Comparison of ENCODE assay signal across 34 cellular contexts in the genomic region with DNA sequence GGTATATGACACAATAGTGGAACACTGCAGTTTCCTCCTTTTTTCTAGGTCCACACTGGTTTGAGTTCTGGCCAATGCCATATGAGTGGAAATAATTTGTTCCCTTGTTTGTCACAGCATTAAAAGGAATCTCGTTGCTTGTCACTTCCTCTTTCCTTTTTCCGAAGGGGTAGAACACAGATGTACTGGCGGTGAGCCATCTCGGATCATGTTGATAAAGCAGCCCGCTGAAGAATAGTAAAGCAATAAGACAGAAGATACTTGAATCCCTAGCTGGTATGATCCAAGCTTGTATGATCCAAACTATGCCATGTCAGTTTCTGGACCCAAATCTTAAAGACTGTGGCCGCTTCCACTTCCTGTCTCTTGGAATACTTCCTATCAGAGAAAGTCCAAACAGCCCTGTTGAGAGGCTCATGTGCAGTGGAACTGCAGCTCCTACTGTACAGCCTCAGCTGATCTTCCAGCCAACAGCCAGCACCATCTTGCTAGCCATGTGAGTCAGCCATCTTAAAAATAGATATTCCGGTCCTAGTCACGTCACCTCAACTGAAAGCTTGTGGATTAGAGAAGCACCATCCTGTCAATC. TPM values are rescaled to one million over a fixed set of nuclear protein-coding genes. Genes with fewer than 3 reads are reported as not detected.
DNase-seq lines count a peak whose midpoint lies in the region; FAIRE-seq and TF ChIP-seq lines count a peak whose summit lies in the region.
"Had no signal": no experiment of that assay in that cellular context is flagged by ENCODE, and none has a peak within 500 bp of the region (broad histone marks: within the 10 kb centered on the region; RNA-seq: fewer than 3 reads in every experiment).

No MANE protein-coding gene starts in this region.

- H2BK12ac ChIP-seq in H1 (ENCODE audit: low read depth, low read length): no peak overlapping the region

- H3K4me2 ChIP-seq in GM23248 (ENCODE audit: unreplicated experiment) (no peak overlapping the region), H1 (ENCODE audit: insufficient read depth in 1 of 2, low read depth in 2 of 2, low read length in 2 of 2) (no peak overlapping the region)
- H3K4me2 ChIP-seq: smooth muscle cell had no signal

- no peak for TF ChIP-seq CTCF in A673 (conservative IDR thresholded peaks at IDR 0.05; ENCODE audit: low read depth, low read length)
- TF ChIP-seq CTCF in H1 (IDR thresholded peaks at IDR 0.05; ENCODE audit: control extremely low read depth in 1 of 3, insufficient read depth in 1 of 3, low read depth in 1 of 3, low read length in 3 of 3): no peak
- TF ChIP-seq CTCF in tibial nerve (IDR thresholded peaks at IDR 0.05): no peak

- no peak overlapping the region for H4K5ac ChIP-seq in H1 (ENCODE audit: insufficient read length, low read depth, low read length)

- DNase-seq in A673 (ENCODE audit: low spot score) (peak; percentile 14), GM23248 (peak; percentile 10), SK-N-DZ (ENCODE audit: low spot score) (peak; percentile 46), H1 (ENCODE audit: low read depth in 1 of 2, low spot score in 2 of 2) (no peak), tibial nerve (ENCODE audit: low spot score in 2 of 2) (no peak), HTR-8/SVneo (ENCODE audit: insufficient read length, low spot score) (no peak), DMS 273 treated with DMSO at 0.1 percent for 48 hours (lab: John Stamatoyannopoulos, UW) (no peak), EL (no peak)
- DNase-seq: activated CD4-positive, alpha-beta T cell treated with anti-CD3 and anti-CD28 coated beads for 48 hours; activated CD8-positive, alpha-beta memory T cell treated with anti-CD3 and anti-CD28 coated beads, Interleukin-2, amount 10 ng/mL, durations not matched to agents 7 days and 5 days; foreskin melanocyte; HCEC 1CT; Karpas-422; mammary epithelial cell; NCI-H1092; NCI-H2029 treated with DMSO at 0.1 percent for 48 hours; NCI-H446; NK-92 treated with Interleukin-12 subunit alpha and Interleukin-12 subunit beta, amount 100 ng/mL, for 24 hours; stimulated activated CD4-positive, alpha-beta T cell treated with anti-CD3 and anti-CD28 coated beads, Interleukin-2, amount 100 ng/mL, for 48 hours; stimulated activated naive B cell treated with anti-CD40 and anti-IgM and Interleukin-4, amounts not matched to agents 10 μg/mL and 1 μg/mL and 100 μg/mL, for 72 hours; testis had no signal

- no TSS peak for BruUV-seq in A673 (replicated peaks; lab: Mats Ljungman, UMichigan)

- TF ChIP-seq RAD21 in H1 (IDR thresholded peaks at IDR 0.05 in 1 of 2, conservative IDR thresholded peaks at IDR 0.05 in 1 of 2; ENCODE audit: low read depth in 2 of 2, low read length in 2 of 2): no peak

- H2BK5ac ChIP-seq in H1 (ENCODE audit: low read depth, low read length): no peak overlapping the region

- H3K79me2 ChIP-seq in GM23248 (ENCODE audit: insufficient read depth): no peaks in the 10 kb centered on the region
- H3K79me2 ChIP-seq in H1 (ENCODE audit: control insufficient read depth in 1 of 2, insufficient read depth in 2 of 2, low read length in 2 of 2): no peaks in the 10 kb centered on the region

- H2AK5ac ChIP-seq in H1 (ENCODE audit: low read depth, low read length): no peak overlapping the region

- H3K23ac ChIP-seq in H1 (ENCODE audit: insufficient read length): no peak overlapping the region

- WGBS in GM23248 (ENCODE audit: low coverage in 1 of 2, low lambda C conversion rate in 2 of 2, missing lambda C conversion rate in 2 of 2), 2 experiments: 43 to 44% methylated on average over 8 of the region's 8 CpGs
- WGBS in H1 (ENCODE audit: extremely low coverage in 1 of 2, insufficient coverage in 1 of 2, insufficient read length in 1 of 2, insufficient replicate concordance in 2 of 2, low coverage in 1 of 2, low lambda C conversion rate in 2 of 2, missing lambda C conversion rate in 1 of 2), 2 experiments: 84% methylated on average over 8 of the region's 8 CpGs; no CpG with 5 or more reads in 1 of the 2 experiments
- WGBS in tibial nerve, 2 donors: 79 to 81% methylated on average over 8 of the region's 8 CpGs

- no peak overlapping the region for H3K27ac ChIP-seq in A673 (ENCODE audit: low read depth, low read length, poor library complexity, severe bottlenecking)
- H3K27ac ChIP-seq in GM23248: no peak overlapping the region
- no peak overlapping the region for H3K27ac ChIP-seq in H1 (ENCODE audit: low read depth, low read length)
- H3K27ac ChIP-seq in tibial nerve: no peak overlapping the region
- H3K27ac ChIP-seq: C4-2B, epithelial cell of prostate, neutrophil, testis, vagina had no signal

- H3K23me2 ChIP-seq in H1 (ENCODE audit: low read depth, low read length): no peaks in the 10 kb centered on the region

- no peaks in the 10 kb centered on the region for H3K79me1 ChIP-seq in H1 (ENCODE audit: low read depth, low read length)

- no peak overlapping the region for H4K8ac ChIP-seq in H1 (ENCODE audit: extremely low read depth, insufficient read depth, low read length)

- in situ Hi-C loops in GM23248 (cut with MboI): no loop called here

- H3K9me3 ChIP-seq in A673 (ENCODE audit: low read depth, low read length, poor library complexity, severe bottlenecking) (no peaks in the 10 kb centered on the region), GM23248 (ENCODE audit: low read depth) (no peaks in the 10 kb centered on the region), H1 (ENCODE audit: insufficient read depth in 2 of 2, low read depth in 1 of 2, low read length in 1 of 2) (no peaks in the 10 kb centered on the region), tibial nerve (peaks cover 0 to 6% (median 0%) of the 10 kb centered on the region in 4 donors)
- H3K9me3 ChIP-seq: neutrophil, testis, vagina had no signal

- intact Hi-C loops in A673 (cut with micrococcal nuclease; ENCODE audit: unreplicated experiment): no loop called here

- H2AFZ ChIP-seq in GM23248 (peak overlapping the region; percentile 31), H1 (ENCODE audit: low read length) (0 out of 2 replicates have a peak overlapping the region, but pooled peaks have one; percentile 34)

- H3K4me3 ChIP-seq in A673 (ENCODE audit: low read depth, low read length, poor library complexity, severe bottlenecking): no peak overlapping the region
- H3K4me3 ChIP-seq in GM23248: no peak overlapping the region
- no peak overlapping the region for H3K4me3 ChIP-seq in H1 (ENCODE audit: extremely low read depth in 1 of 4, insufficient read depth in 2 of 4, low read depth in 3 of 4, low read length in 4 of 4)
- H3K4me3 ChIP-seq in tibial nerve: no peak overlapping the region
- H3K4me3 ChIP-seq: smooth muscle cell, testis, vagina had no signal

- no peak overlapping the region for H3K14ac ChIP-seq in H1 (ENCODE audit: insufficient read length)

- H3K9ac ChIP-seq in GM23248 (no peak overlapping the region), H1 (replicated peaks in 1 of 4; ENCODE audit: extremely low read depth in 1 of 4, low read depth in 3 of 4, low read length in 3 of 4) (no peak overlapping the region)

- no peak overlapping the region for H4K91ac ChIP-seq in H1 (replicated peaks; ENCODE audit: insufficient read length, low read length)

- H3K18ac ChIP-seq in H1 (ENCODE audit: extremely low read depth, low read length): no peak overlapping the region

- no peak overlapping the region for H2BK120ac ChIP-seq in H1 (replicated peaks; ENCODE audit: low read depth, low read length)

- no peak overlapping the region for H3K56ac ChIP-seq in H1 (replicated peaks; ENCODE audit: insufficient read length, low read depth, low read length)

- POLR2A ChIA-PET in A673 (lab: Charles Lee; ENCODE audit: low non-redundant PET): no interaction called here
- POLR2A ChIA-PET in H1 (lab: Charles Lee; ENCODE audit: partially characterized antibody): no interaction called here

- no peak overlapping the region for H2BK20ac ChIP-seq in H1 (ENCODE audit: low read length)

- no peaks in the 10 kb centered on the region for H4K20me1 ChIP-seq in GM23248 (ENCODE audit: insufficient read depth)
- no peaks in the 10 kb centered on the region for H4K20me1 ChIP-seq in H1 (replicated peaks in 1 of 2; ENCODE audit: control insufficient read depth in 1 of 2, insufficient read depth in 2 of 2, low read length in 2 of 2)

- H3K9me2 ChIP-seq in GM23248 (ENCODE audit: insufficient read depth): no peaks in the 10 kb centered on the region

- TF ChIP-seq POLR2A in H1 (IDR thresholded peaks at IDR 0.05; ENCODE audit: control extremely low read depth in 1 of 2, low read depth in 2 of 2, low read length in 2 of 2) (no peak), tibial nerve (IDR thresholded peaks at IDR 0.05) (no peak)

- no peaks in the 10 kb centered on the region for H3F3A ChIP-seq in GM23248 (ENCODE audit: insufficient read depth)

- H3K36me3 ChIP-seq in A673 (ENCODE audit: insufficient read depth, low read length, poor library complexity, severe bottlenecking): no peaks in the 10 kb centered on the region
- H3K36me3 ChIP-seq in GM23248 (ENCODE audit: low read depth): no peaks in the 10 kb centered on the region
- no peaks in the 10 kb centered on the region for H3K36me3 ChIP-seq in H1 (ENCODE audit: control insufficient read depth in 2 of 4, insufficient read depth in 4 of 4, low read length in 3 of 4)
- no peaks in the 10 kb centered on the region for H3K36me3 ChIP-seq in tibial nerve
- H3K36me3 ChIP-seq: neutrophil, vagina had no signal

- no peak for TF ChIP-seq EP300 in H1 (IDR thresholded peaks at IDR 0.05; ENCODE audit: borderline replicate concordance in 1 of 2, low read depth in 2 of 2, low read length in 2 of 2)
- TF ChIP-seq EP300 in tibial nerve (IDR thresholded peaks at IDR 0.05): no peak

- no peaks in the 10 kb centered on the region for H3K27me3 ChIP-seq in A673 (replicated peaks; ENCODE audit: insufficient read depth, low read depth, low read length, poor library complexity)
- no peaks in the 10 kb centered on the region for H3K27me3 ChIP-seq in GM23248 (replicated peaks; ENCODE audit: insufficient read depth)
- no peaks in the 10 kb centered on the region for H3K27me3 ChIP-seq in H1 (replicated peaks in 1 of 4; ENCODE audit: control insufficient read depth in 3 of 4, extremely low read depth in 1 of 4, insufficient read depth in 3 of 4, low read length in 3 of 4)
- no peaks in the 10 kb centered on the region for H3K27me3 ChIP-seq in tibial nerve
- H3K27me3 ChIP-seq: neutrophil, testis, vagina had no signal

- H3K4ac ChIP-seq in H1 (replicated peaks; ENCODE audit: insufficient read length, low read depth, low read length): no peak overlapping the region

- H3K4me1 ChIP-seq in A673 (ENCODE audit: insufficient read depth, low read length, poor library complexity, severe bottlenecking) (no peaks in the 10 kb centered on the region), GM23248 (ENCODE audit: insufficient read depth) (no peaks in the 10 kb centered on the region), H1 (replicated peaks in 1 of 4; ENCODE audit: control insufficient read depth in 3 of 4, insufficient read depth in 4 of 4, low read length in 3 of 4) (no peaks in the 10 kb centered on the region), tibial nerve (no peaks in the 10 kb centered on the region)
- H3K4me1 ChIP-seq: testis, vagina had no signal

- CTCF ChIA-PET in A673 (lab: Charles Lee): no interaction called here
- CTCF ChIA-PET in H1 (lab: Charles Lee; ENCODE audit: partially characterized antibody): interaction anchor here (2.2 kb wide), 1 partner anchor 294 kb away, joined by 5 read pairs; no protein-coding TSS in a partner anchor

- no peak overlapping the region for H2BK15ac ChIP-seq in H1 (ENCODE audit: low read length)

- FAIRE-seq in H1 (lab: Jason Lieb, UNC) (no peak), HTR-8/SVneo (lab: Jason Lieb, UNC) (no peak)
- FAIRE-seq: astrocyte, GM18507, keratinocyte, RCC 7860, TTC549 had no signal

RNA-seq across cellular contexts. Expression of a gene that starts 40.3 kb away (rescaled TPM):
- total RNA-seq in A673 (2021) (not detected in 2 replicates), tibial nerve (not detected)
- not detected in 2 replicates for total RNA-seq in GM23248 (2014; rRNA removed; shearing (Covaris generic))
- polyA plus RNA-seq in GM23248 (2016; fragmentation: Nextera tagmentation; extraction: Ambion mirVana) (not detected in 2 replicates), H1 (2011; rRNA removed) (not detected in 2 replicates)
- polyA plus RNA-seq in SK-N-DZ (2014; cell fraction: cytosol; rRNA removed): 0.05 TPM in 1 of 2 replicates, not detected in the other
- polyA plus RNA-seq in SK-N-DZ (2014; cell fraction: nucleus; rRNA removed): 0.07 TPM in 1 of 2 replicates, not detected in the other
- total RNA-seq in H1 (2021; fragmentation: NEBNext Ultra II Directional; extraction: Animal tissue kit (Norgen Biotek cat#: 25700)): not detected in 2 replicates
- polyA plus RNA-seq in H1 (2011; cell fraction: cytosol; rRNA removed): not detected
- polyA plus RNA-seq in H1 (2011; cell fraction: nucleus; rRNA removed): not detected
- not detected in 4 replicates for polyA plus RNA-seq in H1 (2012, experiment 1 of 2)
- polyA plus RNA-seq in H1 (2012, experiment 2 of 2): not detected
- not detected for polyA plus RNA-seq in H1 (2013, experiment 1 of 2)
- polyA plus RNA-seq in H1 (2013, experiment 2 of 2): not detected
- not detected in 2 replicates for polyA minus RNA-seq in H1 (2011; rRNA and poly(A)+ RNA removed)
- not detected for polyA minus RNA-seq in H1 (2011; cell fraction: cytosol; rRNA and poly(A)+ RNA removed)
- not detected for polyA minus RNA-seq in H1 (2011; cell fraction: nucleus; rRNA and poly(A)+ RNA removed)
- total RNA-seq: activated CD8-positive, alpha-beta memory T cell treated with anti-CD3 and anti-CD28 coated beads, Interleukin-2, amount 10 ng/mL, durations not matched to agents 7 days and 5 days; activated T-helper 17 cell treated with anti-CD3 and anti-CD28 coated beads, Interleukin-2, amount 50 U/mL, for 72 hours; astrocyte; HT-29; mammary epithelial cell; pulmonary artery endothelial cell; smooth muscle cell; vagina had no signal
- polyA plus RNA-seq: keratinocyte, mammary epithelial cell, smooth muscle cell had no signal

RNA-seq across cellular contexts. Expression of a gene that starts 49.4 kb away (rescaled TPM):
- total RNA-seq in A673 (2021): not detected in 2 replicates
- total RNA-seq in GM23248 (2014; rRNA removed; shearing (Covaris generic)): not detected in 2 replicates
- not detected in 2 replicates for polyA plus RNA-seq in GM23248 (2016; fragmentation: Nextera tagmentation; extraction: Ambion mirVana)
- polyA plus RNA-seq in SK-N-DZ (2014; cell fraction: cytosol; rRNA removed): not detected in 2 replicates
- not detected in 2 replicates for polyA plus RNA-seq in SK-N-DZ (2014; cell fraction: nucleus; rRNA removed)
- not detected in 2 replicates for total RNA-seq in H1 (2021; fragmentation: NEBNext Ultra II Directional; extraction: Animal tissue kit (Norgen Biotek cat#: 25700))
- polyA plus RNA-seq in H1 (2011; rRNA removed): not detected in 2 replicates
- polyA plus RNA-seq in H1 (2011; cell fraction: cytosol; rRNA removed): not detected
- not detected for polyA plus RNA-seq in H1 (2011; cell fraction: nucleus; rRNA removed)
- polyA plus RNA-seq in H1 (2012, experiment 1 of 2): not detected in 4 replicates
- polyA plus RNA-seq in H1 (2012, experiment 2 of 2): not detected
- not detected for polyA plus RNA-seq in H1 (2013, experiment 1 of 2)
- polyA plus RNA-seq in H1 (2013, experiment 2 of 2): not detected
- polyA minus RNA-seq in H1 (2011; rRNA and poly(A)+ RNA removed): not detected in 2 replicates
- not detected for polyA minus RNA-seq in H1 (2011; cell fraction: cytosol; rRNA and poly(A)+ RNA removed)
- not detected for polyA minus RNA-seq in H1 (2011; cell fraction: nucleus; rRNA and poly(A)+ RNA removed)
- total RNA-seq in tibial nerve: not detected
- total RNA-seq: activated CD8-positive, alpha-beta memory T cell treated with anti-CD3 and anti-CD28 coated beads, Interleukin-2, amount 10 ng/mL, durations not matched to agents 7 days and 5 days; astrocyte; pulmonary artery endothelial cell; smooth muscle cell; vagina had no signal
- polyA plus RNA-seq: keratinocyte, mammary epithelial cell, smooth muscle cell had no signal

Comparison
In these comparisons a context has a peak if more than half of its experiments do, and no peak if none do; other contexts are left out.
1. DNase-seq: peak in A673 (single experiment), GM23248 (single experiment) and SK-N-DZ (single experiment); none in H1 (0 of 2), tibial nerve (0 of 2), HTR-8/SVneo (single experiment), DMS 273 treated with DMSO at 0.1 percent for 48 hours (single experiment) and EL (single experiment).